ENCODE assay signal across 17 cellular contexts in genomic region chr2:158890296-158890905, GRCh38.
"Had no signal": no experiment of that assay in that cellular context is flagged by ENCODE, and none has a peak within 500 bp of the region (broad histone marks: within the 10 kb centered on the region; RNA-seq: fewer than 3 reads in every experiment).

No MANE protein-coding gene starts in this region.

- H3K27me3 Mint-ChIP-seq: activated CD8-positive, alpha-beta T cell treated with anti-CD3 and anti-CD28 coated beads for 36 hours; activated naive CD8-positive, alpha-beta T cell treated with anti-CD3 and anti-CD28 coated beads for 36 hours had no signal

- H3K36me3 ChIP-seq: cardiac muscle cell, colonic mucosa, lower lobe of right lung, neutrophil, upper lobe of right lung had no signal

- DNase-seq: activated CD8-positive, alpha-beta memory T cell treated with anti-CD3 and anti-CD28 coated beads, Interleukin-2, amount 50 U/mL, for 4 hours; activated CD8-positive, alpha-beta T cell treated with anti-CD3 and anti-CD28 coated beads for 36 hours; activated gamma-delta T cell treated with Interleukin-2 at 50 U/mL for 16 hours; activated naive CD8-positive, alpha-beta T cell treated with anti-CD3 and anti-CD28 coated beads for 36 hours; colonic mucosa; effector CD4-positive, alpha-beta T cell; left cardiac atrium; lower lobe of right lung; naive thymus-derived CD8-positive, alpha-beta T cell; right cardiac atrium; substantia nigra; T-helper 9 cell; upper lobe of right lung had no signal

- H3K4me1 ChIP-seq: colonic mucosa, lower lobe of right lung, upper lobe of right lung had no signal

- H3K27ac Mint-ChIP-seq: activated CD8-positive, alpha-beta T cell treated with anti-CD3 and anti-CD28 coated beads for 36 hours; activated naive CD8-positive, alpha-beta T cell treated with anti-CD3 and anti-CD28 coated beads for 36 hours; activated T-cell treated with anti-CD3 and anti-CD28 coated beads, Interleukin-2, amount 50 U/mL, for 72 hours; naive thymus-derived CD8-positive, alpha-beta T cell; stimulated activated memory B cell treated with anti-CD40 and anti-IgM and Interleukin-4, amounts not matched to agents 10 μg/mL and 1 μg/mL and 100 μg/mL, for 72 hours had no signal

- H3K4me3 Mint-ChIP-seq: activated CD8-positive, alpha-beta T cell treated with anti-CD3 and anti-CD28 coated beads for 36 hours; activated naive CD8-positive, alpha-beta T cell treated with anti-CD3 and anti-CD28 coated beads for 36 hours; activated T-cell treated with anti-CD3 and anti-CD28 coated beads, Interleukin-2, amount 50 U/mL, for 72 hours; naive thymus-derived CD8-positive, alpha-beta T cell; stimulated activated memory B cell treated with anti-CD40 and anti-IgM and Interleukin-4, amounts not matched to agents 10 μg/mL and 1 μg/mL and 100 μg/mL, for 72 hours had no signal

- H3K27me3 ChIP-seq: cardiac muscle cell, colonic mucosa, neutrophil, upper lobe of right lung had no signal

- H3K4me1 Mint-ChIP-seq: naive thymus-derived CD8-positive, alpha-beta T cell; stimulated activated memory B cell treated with anti-CD40 and anti-IgM and Interleukin-4, amounts not matched to agents 10 μg/mL and 1 μg/mL and 100 μg/mL, for 72 hours had no signal

- H3K4me3 ChIP-seq: cardiac muscle cell, colonic mucosa, lower lobe of right lung, upper lobe of right lung had no signal

- ATAC-seq: activated CD8-positive, alpha-beta T cell treated with anti-CD3 and anti-CD28 coated beads for 36 hours; left cardiac atrium; lower lobe of right lung; naive thymus-derived CD8-positive, alpha-beta T cell; right cardiac atrium; stimulated activated memory B cell treated with anti-CD40 and anti-IgM and Interleukin-4, amounts not matched to agents 10 μg/mL and 1 μg/mL and 100 μg/mL, for 72 hours; upper lobe of right lung had no signal

- H3K9me3 Mint-ChIP-seq: activated naive CD8-positive, alpha-beta T cell treated with anti-CD3 and anti-CD28 coated beads for 36 hours; naive thymus-derived CD8-positive, alpha-beta T cell; stimulated activated memory B cell treated with anti-CD40 and anti-IgM and Interleukin-4, amounts not matched to agents 10 μg/mL and 1 μg/mL and 100 μg/mL, for 72 hours had no signal

- H3K9me3 ChIP-seq: colonic mucosa, lower lobe of right lung, neutrophil, upper lobe of right lung had no signal

- H3K27ac ChIP-seq: cardiac muscle cell, colonic mucosa, lower lobe of right lung, neutrophil, upper lobe of right lung had no signal

- H3K36me3 Mint-ChIP-seq: activated naive CD8-positive, alpha-beta T cell treated with anti-CD3 and anti-CD28 coated beads for 36 hours; naive thymus-derived CD8-positive, alpha-beta T cell; stimulated activated memory B cell treated with anti-CD40 and anti-IgM and Interleukin-4, amounts not matched to agents 10 μg/mL and 1 μg/mL and 100 μg/mL, for 72 hours had no signal
